Comparison of ENCODE assay signal across 14 cellular contexts in the genomic region with DNA sequence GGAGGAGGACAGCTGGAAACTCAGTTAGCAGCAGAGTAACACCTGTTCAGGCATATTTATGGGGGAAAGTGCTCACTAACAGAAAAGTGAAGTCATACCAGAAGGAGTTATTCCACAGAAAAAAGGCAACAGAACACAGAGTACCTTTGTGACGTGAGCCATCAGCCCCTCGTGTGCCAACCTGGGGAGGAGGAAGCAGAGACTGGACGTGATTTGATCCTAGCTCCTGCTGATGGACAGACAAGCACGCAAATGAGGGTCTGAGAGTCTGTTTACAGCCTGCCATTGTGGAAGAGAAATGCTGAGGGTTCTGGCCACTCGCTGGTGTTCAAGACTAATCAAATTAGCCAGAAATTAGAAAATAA.
A peak's percentile ranks its signal among the peaks of the same experiment; 100 is the strongest.
DNase-seq lines count a peak whose midpoint lies in the region; ATAC-seq, FAIRE-seq and TF ChIP-seq lines count a peak whose summit lies in the region.
"Had no signal": no experiment of that assay in that cellular context is flagged by ENCODE, and none has a peak within 500 bp of the region (broad histone marks: within the 10 kb centered on the region; RNA-seq: fewer than 3 reads in every experiment).

No MANE protein-coding gene starts in this region.

- peak overlapping the region; percentile 96 for H3K9ac ChIP-seq in endothelial cell of umbilical vein (replicated peaks; ENCODE audit: extremely low read depth, insufficient read depth, low read length)

- dilution Hi-C loops in endothelial cell of umbilical vein (cut with MboI; ENCODE audit: extremely low pct_ligation_motif_present, low sequenced_read_pairs), result no loop called here

- H2AFZ ChIP-seq in ACC112 (ENCODE audit: low read length, unreplicated experiment), result peak overlapping the region; percentile 84
- no peak overlapping the region for H2AFZ ChIP-seq in endothelial cell of umbilical vein (ENCODE audit: low read depth, low read length)

- peak; percentile 19 for ATAC-seq in omental fat pad (ENCODE audit: low FRiP score)
- no peak for ATAC-seq in HG02970 (IDR thresholded peaks at IDR 0.05; ENCODE audit: low FRiP score, unreplicated experiment)
- no peak for ATAC-seq in GM18873 (IDR thresholded peaks at IDR 0.05; ENCODE audit: low FRiP score, unreplicated experiment)

- no peak for TF ChIP-seq CTCF in endothelial cell of umbilical vein (IDR thresholded peaks at IDR 0.05; ENCODE audit: extremely low read depth in 1 of 2, insufficient read depth in 1 of 2, low read depth in 1 of 2, low read length in 2 of 2)
- TF ChIP-seq CTCF in omental fat pad (IDR thresholded peaks at IDR 0.05), result no peak

- no peaks in the 10 kb centered on the region for H4K20me1 ChIP-seq in endothelial cell of umbilical vein (replicated peaks; ENCODE audit: control insufficient read depth, extremely low read depth, insufficient read depth, low read length)

- DNase-seq in NCI-H2171 treated with DMSO at 0.1 percent for 48 hours (lab: John Stamatoyannopoulos, UW), result peak; percentile 90
- no peak for DNase-seq in endothelial cell of umbilical vein (ENCODE audit: low read depth, low spot score)
- no peak for DNase-seq in omental fat pad (ENCODE audit: low spot score)
- no peak for DNase-seq in effector memory CD4-positive, alpha-beta T cell
- no peak for DNase-seq in COLO829 (ENCODE audit: low spot score)
- DNase-seq: activated CD4-positive, CD25-positive, alpha-beta regulatory T cell treated with anti-CD3 and anti-CD28 coated beads, Interleukin-2, amount 50 U/mL, for 72 hours; effector CD8-positive, alpha-beta T cell; NCI-H2029 treated with DMSO at 0.1 percent for 48 hours; SHP77 treated with DMSO at 0.1 percent for 48 hours had no signal

- CTCF ChIA-PET in endothelial cell of umbilical vein (lab: Charles Lee), result interaction anchor here (1.0 to 2.0 kb wide), 5 partner anchors 21 to 599 kb away, joined by 3 to 4 read pairs (median 3); a partner anchor contains a TSS

- peak overlapping the region; percentile 22; the same call in 1 of the 2 replicates for H3K27ac ChIP-seq in ACC112 (ENCODE audit: low read depth, low read length)
- H3K27ac ChIP-seq in endothelial cell of umbilical vein (ENCODE audit: insufficient read depth, low read depth, low read length), result peak overlapping the region; percentile 90
- no peak overlapping the region for H3K27ac ChIP-seq in effector memory CD4-positive, alpha-beta T cell (ENCODE audit: insufficient read depth, low read length, poor library complexity, severe bottlenecking)
- H3K27ac ChIP-seq: pancreas had no signal

- peak overlapping the region; percentile 99 for H3K4me2 ChIP-seq in endothelial cell of umbilical vein (ENCODE audit: insufficient read depth, low read length)

- H3K36me3 ChIP-seq in ACC112 (ENCODE audit: insufficient read depth, low read length) (no peaks in the 10 kb centered on the region), endothelial cell of umbilical vein (ENCODE audit: control insufficient read depth in 2 of 2, extremely low read depth in 1 of 2, insufficient read depth in 2 of 2, low read length in 2 of 2) (peaks cover 8 to 12% of the 10 kb centered on the region in 2 experiments)
- no peaks in the 10 kb centered on the region for H3K36me3 ChIP-seq in effector memory CD4-positive, alpha-beta T cell (ENCODE audit: control insufficient read depth, insufficient read depth, low read length)
- H3K36me3 ChIP-seq: pancreas had no signal

- BruUV-seq in endothelial cell of umbilical vein (replicated peaks; lab: Mats Ljungman, UMichigan), result TSS peak; percentile 4

- no peaks in the 10 kb centered on the region for H3K9me3 ChIP-seq in endothelial cell of umbilical vein (replicated peaks; ENCODE audit: control insufficient read depth, insufficient read depth, low read length)
- no peaks in the 10 kb centered on the region for H3K9me3 ChIP-seq in effector memory CD4-positive, alpha-beta T cell (ENCODE audit: control insufficient read depth, low read length)
- H3K9me3 ChIP-seq: pancreas had no signal

- H3K4me1 ChIP-seq in ACC112 (ENCODE audit: control insufficient read depth, insufficient read depth, low read length, unreplicated experiment) (peaks cover 30% of the 10 kb centered on the region), endothelial cell of umbilical vein (ENCODE audit: control insufficient read depth, extremely low read depth, insufficient read depth, low read length) (peaks cover 78% of the 10 kb centered on the region)
- H3K4me1 ChIP-seq in effector memory CD4-positive, alpha-beta T cell (ENCODE audit: control insufficient read depth, insufficient read depth, low read length, poor library complexity, severe bottlenecking), result no peaks in the 10 kb centered on the region
- H3K4me1 ChIP-seq: pancreas had no signal

- POLR2A ChIA-PET in endothelial cell of umbilical vein (lab: Charles Lee), result interaction anchor here (1.3 kb wide), 1 partner anchor 68 kb away, joined by 3 read pairs; no protein-coding TSS in a partner anchor

- intact Hi-C loops in endothelial cell of umbilical vein (cut with micrococcal nuclease), result loop anchor here (1.0 to 5.0 kb wide), 3 partner anchors 21 to 601 kb away; no protein-coding TSS in a partner anchor

- no peak for TF ChIP-seq POLR2A in endothelial cell of umbilical vein (IDR thresholded peaks at IDR 0.05; ENCODE audit: low read depth, low read length)

- no peak for FAIRE-seq in endothelial cell of umbilical vein (lab: Jason Lieb, UNC)
- FAIRE-seq: G401.6 had no signal

- H3K79me2 ChIP-seq in ACC112 (ENCODE audit: control insufficient read depth, insufficient read depth, low read length, unreplicated experiment) (no peaks in the 10 kb centered on the region), endothelial cell of umbilical vein (ENCODE audit: control insufficient read depth, insufficient read depth, low read length) (peaks cover 31% of the 10 kb centered on the region)

- no peaks in the 10 kb centered on the region for H3K27me3 ChIP-seq in ACC112 (ENCODE audit: insufficient read depth, low read length)
- H3K27me3 ChIP-seq in endothelial cell of umbilical vein (ENCODE audit: control insufficient read depth in 2 of 2, insufficient read depth in 2 of 2, low read length in 2 of 2), result no peaks in the 10 kb centered on the region
- H3K27me3 ChIP-seq in effector memory CD4-positive, alpha-beta T cell (replicated peaks; ENCODE audit: control insufficient read depth, insufficient read depth, low read length, poor library complexity, severe bottlenecking), result no peaks in the 10 kb centered on the region

- H3K4me3 ChIP-seq in ACC112 (ENCODE audit: low read depth, low read length), result peak overlapping the region; percentile 45; the same call in 1 of the 2 replicates
- no peak overlapping the region for H3K4me3 ChIP-seq in endothelial cell of umbilical vein (replicated peaks in 1 of 3; ENCODE audit: insufficient read depth in 1 of 3, low read depth in 1 of 3, low read length in 3 of 3)
- no peak overlapping the region for H3K4me3 ChIP-seq in effector memory CD4-positive, alpha-beta T cell (ENCODE audit: insufficient read depth, low read depth, low read length, poor library complexity, severe bottlenecking)
- H3K4me3 ChIP-seq: pancreas had no signal

- no peaks in the 10 kb centered on the region for H3K9me1 ChIP-seq in endothelial cell of umbilical vein (replicated peaks; ENCODE audit: control insufficient read depth, extremely low read depth, insufficient read depth, low read length)

TF ChIP-seq in endothelial cell of umbilical vein, 7 proteins besides CTCF, POLR2A, EP300 and RAD21:
- TF ChIP-seq, protein P1, sequence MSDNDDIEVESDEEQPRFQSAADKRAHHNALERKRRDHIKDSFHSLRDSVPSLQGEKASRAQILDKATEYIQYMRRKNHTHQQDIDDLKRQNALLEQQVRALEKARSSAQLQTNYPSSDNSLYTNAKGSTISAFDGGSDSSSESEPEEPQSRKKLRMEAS (IDR thresholded peaks at IDR 0.05; ENCODE audit: insufficient read depth, insufficient read length), result no peak
- TF ChIP-seq EZH2 (IDR thresholded peaks at IDR 0.05; ENCODE audit: borderline replicate concordance, low read depth, low read length, severe bottlenecking) (no peak), POLR2AphosphoS5 (IDR thresholded peaks at IDR 0.05; ENCODE audit: insufficient read depth, low read depth, low read length) (no peak), JUN (IDR thresholded peaks at IDR 0.05; ENCODE audit: borderline replicate concordance, insufficient read depth, insufficient read length, low read depth) (no peak), MYC (IDR thresholded peaks at IDR 0.05; ENCODE audit: low read depth, low read length) (no peak), FOS (IDR thresholded peaks at IDR 0.05; ENCODE audit: borderline replicate concordance, insufficient read depth, low read length) (no peak), GATA2 (IDR thresholded peaks at IDR 0.05; ENCODE audit: insufficient read depth, insufficient read length, low read depth, low read length) (no peak)
